17 cellular contexts compared by ENCODE assay signal in genomic region chr11:18704045-18704645, GRCh38. TPM values are rescaled to one million over a fixed set of nuclear protein-coding genes. Genes with fewer than 3 reads are reported as not detected.
"Had no signal": no experiment of that assay in that cellular context is flagged by ENCODE, and none has a peak within 500 bp of the region (broad histone marks: within the 10 kb centered on the region; RNA-seq: fewer than 3 reads in every experiment).

No MANE protein-coding gene starts in this region.

- DNase-seq: activated CD4-positive, alpha-beta memory T cell treated with anti-CD3 and anti-CD28 coated beads for 36 hours; activated CD4-positive, alpha-beta T cell treated with anti-CD3 and anti-CD28 coated beads for 48 hours; activated effector memory CD4-positive, alpha-beta T cell treated with anti-CD3 and anti-CD28 coated beads, Interleukin-2, amount 50 U/mL, for 16 hours; activated naive CD4-positive, alpha-beta T cell treated with anti-CD3 and anti-CD28 coated beads, Interleukin-2, amount 10 ng/mL, durations not matched to agents 7 days and 5 days; activated T-cell treated with anti-CD3 and anti-CD28 coated beads, Interleukin-2, amount 50 U/mL, for 72 hours; effector CD4-positive, alpha-beta T cell; foreskin melanocyte; glutamatergic neuron; kidney glomerular epithelial cell; mammary epithelial cell; retina; stimulated activated CD4-positive, alpha-beta T cell treated with anti-CD3 and anti-CD28 coated beads, Interleukin-4, amount 100 ng/mL, for 24 hours; stimulated activated naive CD4-positive, alpha-beta T cell treated with Interleukin-2 at 50 U/mL for 16 hours; tibial artery had no signal

- H3K27ac Mint-ChIP-seq: activated CD4-positive, alpha-beta memory T cell treated with anti-CD3 and anti-CD28 coated beads for 36 hours; activated naive CD4-positive, alpha-beta T cell treated with anti-CD3 and anti-CD28 coated beads, Interleukin-2, amount 10 ng/mL, durations not matched to agents 7 days and 5 days; activated T-cell treated with anti-CD3 and anti-CD28 coated beads, Interleukin-2, amount 50 U/mL, for 72 hours; T-helper 1 cell treated with Interleukin-12 subunit alpha and Interleukin-12 subunit beta and Interleukin-4 antibody, amounts not matched to agents 30 μg/mL and 1 μg/mL, for 36 hours had no signal

- H3K36me3 Mint-ChIP-seq: activated CD4-positive, alpha-beta memory T cell treated with anti-CD3 and anti-CD28 coated beads for 36 hours; activated naive CD4-positive, alpha-beta T cell treated with anti-CD3 and anti-CD28 coated beads, Interleukin-2, amount 10 ng/mL, durations not matched to agents 7 days and 5 days; neural progenitor cell had no signal

- ATAC-seq: activated T-cell treated with anti-CD3 and anti-CD28 coated beads, Interleukin-2, amount 50 U/mL, for 72 hours had no signal

- H3K27me3 Mint-ChIP-seq: activated CD4-positive, alpha-beta memory T cell treated with anti-CD3 and anti-CD28 coated beads for 36 hours had no signal

- H3K4me3 Mint-ChIP-seq: activated CD4-positive, alpha-beta memory T cell treated with anti-CD3 and anti-CD28 coated beads for 36 hours; activated naive CD4-positive, alpha-beta T cell treated with anti-CD3 and anti-CD28 coated beads, Interleukin-2, amount 10 ng/mL, durations not matched to agents 7 days and 5 days; neural progenitor cell had no signal

- H3K9me3 Mint-ChIP-seq: activated CD4-positive, alpha-beta memory T cell treated with anti-CD3 and anti-CD28 coated beads for 36 hours; activated naive CD4-positive, alpha-beta T cell treated with anti-CD3 and anti-CD28 coated beads, Interleukin-2, amount 10 ng/mL, durations not matched to agents 7 days and 5 days; activated T-cell treated with anti-CD3 and anti-CD28 coated beads, Interleukin-2, amount 50 U/mL, for 72 hours; neural progenitor cell; T-helper 1 cell treated with Interleukin-12 subunit alpha and Interleukin-12 subunit beta and Interleukin-4 antibody, amounts not matched to agents 30 μg/mL and 1 μg/mL, for 36 hours had no signal

RNA-seq across cellular contexts. Expression of gene IGSF22, which starts 21.8 kb away (rescaled TPM):
- total RNA-seq: chondrocyte had no signal
